8 cellular contexts compared by ENCODE assay signal in genomic region chr2:108786354-108787208, GRCh38. TPM values are rescaled to one million over a fixed set of nuclear protein-coding genes. Genes with fewer than 3 reads are reported as not detected.
DNase-seq lines count a peak whose midpoint lies in the region; ATAC-seq and TF ChIP-seq lines count a peak whose summit lies in the region.

TSS of gene CCDC138 (plus strand) at chr2:108786771. CDS start at chr2:108786823, 52 bp downstream.

- peak within 1 kb of the TSS; percentile 80 for H3K4me2 ChIP-seq in OCI-LY1 (ENCODE audit: low read length)

- H3K4me3 ChIP-seq in OCI-LY1 (ENCODE audit: low read depth, low read length, poor library complexity, severe bottlenecking) (peak within 1 kb of the TSS; percentile 83), mononuclear cell (ENCODE audit: low read length) (peak within 1 kb of the TSS; percentile 73)

- ATAC-seq in GM21390 (IDR thresholded peaks at IDR 0.05; ENCODE audit: unreplicated experiment) = peak; percentile 97

- H3K79me2 ChIP-seq in OCI-LY1 (ENCODE audit: insufficient read depth, low read length) = peaks cover 10% of the 10 kb centered on the region

- H3K27me3 ChIP-seq in OCI-LY1 (ENCODE audit: insufficient read depth, low read length) (no peaks in the 10 kb centered on the region), mononuclear cell (ENCODE audit: insufficient read depth, low read length) (no peaks in the 10 kb centered on the region)

- TF ChIP-seq CTCF in OCI-LY1 (IDR thresholded peaks at IDR 0.05; ENCODE audit: low read length) = no peak

- H2AFZ ChIP-seq in OCI-LY1 (ENCODE audit: low read length) = no peak within 1 kb of the TSS

- peak within 1 kb of the TSS; percentile 63 for H3K27ac ChIP-seq in OCI-LY1 (ENCODE audit: low read depth, low read length, poor library complexity, severe bottlenecking)

- peaks cover 43% of the 10 kb centered on the region for H3K36me3 ChIP-seq in OCI-LY1 (ENCODE audit: insufficient read depth, low read length)

- no peaks in the 10 kb centered on the region for H4K20me1 ChIP-seq in OCI-LY1 (ENCODE audit: insufficient read depth, low read length)

- H3K9me3 ChIP-seq in OCI-LY1 (ENCODE audit: low read length) (no peaks in the 10 kb centered on the region), mononuclear cell (ENCODE audit: low read depth, low read length) (no peaks in the 10 kb centered on the region)

- H3K9me2 ChIP-seq in OCI-LY1 (ENCODE audit: low read depth, low read length) = no peaks in the 10 kb centered on the region

- peak within 1 kb of the TSS; percentile 86 for H3K9ac ChIP-seq in OCI-LY1 (ENCODE audit: low read length)

- H3F3A ChIP-seq in OCI-LY1 (ENCODE audit: insufficient read depth, low read length) = no peaks in the 10 kb centered on the region

- DNase-seq in D341Med (ENCODE audit: low spot score) = peak; percentile 95
- DNase-seq in HUDEP-2 (lab: John Stamatoyannopoulos, UW; ENCODE audit: unreplicated experiment in 76 of 76) = peak in 75 of 76 experiments; percentile 7 to 93 (median 84)
- DNase-seq in activated CD8-positive, alpha-beta memory T cell treated with anti-CD3 and anti-CD28 coated beads, Interleukin-2, amount 50 U/mL, for 24 hours (ENCODE audit: extremely low read depth) = peak; percentile 71
- peak; percentile 88 for DNase-seq in epidermal melanocyte (ENCODE audit: insufficient read length, low spot score)
- DNase-seq in stimulated activated CD8-positive, alpha-beta memory T cell treated with anti-CD3 and anti-CD28 coated beads, Interleukin-2, amount 100 ng/mL, for 48 hours (ENCODE audit: low read depth in 2 of 2) = peak; percentile 91 to 92

- H3K4me1 ChIP-seq in OCI-LY1 (ENCODE audit: insufficient read depth, low read length, severe bottlenecking) (peaks cover 20% of the 10 kb centered on the region), mononuclear cell (ENCODE audit: insufficient read depth, low read length) (peaks cover 14% of the 10 kb centered on the region)

RNA-seq across cellular contexts. Expression of gene CCDC138, which starts in this region (rescaled TPM):
- 4.9 TPM for total RNA-seq in mononuclear cell

Comparison
In these comparisons a context has a peak if more than half of its experiments do, and no peak if none do; other contexts are left out.
1. Peak in every context shown above with its lines: DNase-seq, ATAC-seq, H3K4me3 ChIP-seq and H3K27ac ChIP-seq.